1 cellular context compared by ENCODE assay signal in genomic region chr2:240567872-240568677, GRCh38.
TF ChIP-seq lines count a peak whose summit lies in the region.

A gene with protein sequence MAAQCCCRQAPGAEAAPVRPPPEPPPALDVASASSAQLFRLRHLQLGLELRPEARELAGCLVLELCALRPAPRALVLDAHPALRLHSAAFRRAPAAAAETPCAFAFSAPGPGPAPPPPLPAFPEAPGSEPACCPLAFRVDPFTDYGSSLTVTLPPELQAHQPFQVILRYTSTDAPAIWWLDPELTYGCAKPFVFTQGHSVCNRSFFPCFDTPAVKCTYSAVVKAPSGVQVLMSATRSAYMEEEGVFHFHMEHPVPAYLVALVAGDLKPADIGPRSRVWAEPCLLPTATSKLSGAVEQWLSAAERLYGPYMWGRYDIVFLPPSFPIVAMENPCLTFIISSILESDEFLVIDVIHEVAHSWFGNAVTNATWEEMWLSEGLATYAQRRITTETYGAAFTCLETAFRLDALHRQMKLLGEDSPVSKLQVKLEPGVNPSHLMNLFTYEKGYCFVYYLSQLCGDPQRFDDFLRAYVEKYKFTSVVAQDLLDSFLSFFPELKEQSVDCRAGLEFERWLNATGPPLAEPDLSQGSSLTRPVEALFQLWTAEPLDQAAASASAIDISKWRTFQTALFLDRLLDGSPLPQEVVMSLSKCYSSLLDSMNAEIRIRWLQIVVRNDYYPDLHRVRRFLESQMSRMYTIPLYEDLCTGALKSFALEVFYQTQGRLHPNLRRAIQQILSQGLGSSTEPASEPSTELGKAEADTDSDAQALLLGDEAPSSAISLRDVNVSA (plus strand): TSS chr2:240568484. CDS start chr2:240568587, 103 bp downstream.

TF ChIP-seq in HepG2, 621 proteins besides CTCF, POLR2A, EP300 and RAD21 (continued from another document and continues in another):
- TF ChIP-seq, protein P1, sequence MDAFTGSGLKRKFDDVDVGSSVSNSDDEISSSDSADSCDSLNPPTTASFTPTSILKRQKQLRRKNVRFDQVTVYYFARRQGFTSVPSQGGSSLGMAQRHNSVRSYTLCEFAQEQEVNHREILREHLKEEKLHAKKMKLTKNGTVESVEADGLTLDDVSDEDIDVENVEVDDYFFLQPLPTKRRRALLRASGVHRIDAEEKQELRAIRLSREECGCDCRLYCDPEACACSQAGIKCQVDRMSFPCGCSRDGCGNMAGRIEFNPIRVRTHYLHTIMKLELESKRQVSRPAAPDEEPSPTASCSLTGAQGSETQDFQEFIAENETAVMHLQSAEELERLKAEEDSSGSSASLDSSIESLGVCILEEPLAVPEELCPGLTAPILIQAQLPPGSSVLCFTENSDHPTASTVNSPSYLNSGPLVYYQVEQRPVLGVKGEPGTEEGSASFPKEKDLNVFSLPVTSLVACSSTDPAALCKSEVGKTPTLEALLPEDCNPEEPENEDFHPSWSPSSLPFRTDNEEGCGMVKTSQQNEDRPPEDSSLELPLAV (CRISPR knock-in tag; conservative IDR thresholded peaks at IDR 0.05; ENCODE audit: low read depth) = no peak
- TF ChIP-seq PHF8 (CRISPR knock-in tag; IDR thresholded peaks at IDR 0.05) (peak; percentile 49; the same call in 1 of the 2 replicates), NFE2L2 (IDR thresholded peaks at IDR 0.05; ENCODE audit: low read length) (no peak), HNRNPL (IDR thresholded peaks at IDR 0.05; ENCODE audit: low read depth, low read length) (peak; percentile 33; the same call in 1 of the 2 replicates), CHD4 (IDR thresholded peaks at IDR 0.05; ENCODE audit: borderline replicate concordance, low read length) (no peak), FOXO1 (CRISPR knock-in tag; IDR thresholded peaks at IDR 0.05) (no peak), MAF1 (CRISPR knock-in tag; IDR thresholded peaks at IDR 0.05; ENCODE audit: borderline replicate concordance) (no peak), ZNF441 (CRISPR knock-in tag; IDR thresholded peaks at IDR 0.05; ENCODE audit: borderline replicate concordance) (no peak), PLRG1 (conservative IDR thresholded peaks at IDR 0.05) (no peak), TEF (CRISPR knock-in tag; IDR thresholded peaks at IDR 0.05) (no peak), RARA (CRISPR knock-in tag; IDR thresholded peaks at IDR 0.05) (no peak; the same call in 1 of the 2 replicates), ZNF790 (CRISPR knock-in tag; IDR thresholded peaks at IDR 0.05; ENCODE audit: borderline replicate concordance) (no peak), ZNF513 (CRISPR knock-in tag; conservative IDR thresholded peaks at IDR 0.05) (no peak), MED8 (CRISPR knock-in tag; IDR thresholded peaks at IDR 0.05; ENCODE audit: insufficient replicate concordance) (no peak), CAMTA2 (CRISPR knock-in tag; IDR thresholded peaks at IDR 0.05; ENCODE audit: borderline replicate concordance) (no peak), ZNF772 (CRISPR knock-in tag; IDR thresholded peaks at IDR 0.05) (no peak), ZNF749 (CRISPR knock-in tag; IDR thresholded peaks at IDR 0.05; ENCODE audit: borderline replicate concordance) (no peak), ZNF747 (CRISPR knock-in tag; IDR thresholded peaks at IDR 0.05; ENCODE audit: borderline replicate concordance) (no peak; the same call in 1 of the 2 replicates), ZNF256 (CRISPR knock-in tag; conservative IDR thresholded peaks at IDR 0.05) (no peak), PBX2 (CRISPR knock-in tag; IDR thresholded peaks at IDR 0.05) (no peak), SRF (IDR thresholded peaks at IDR 0.05; ENCODE audit: low read depth, low read length) (no peak), RORA (CRISPR knock-in tag; IDR thresholded peaks at IDR 0.05) (no peak), KMT2A (CRISPR knock-in tag; IDR thresholded peaks at IDR 0.05) (no peak), SMAD9 (CRISPR knock-in tag; IDR thresholded peaks at IDR 0.05) (no peak), ZSCAN22 (CRISPR knock-in tag; IDR thresholded peaks at IDR 0.05) (no peak), ZNF12 (CRISPR knock-in tag; IDR thresholded peaks at IDR 0.05) (no peak), XBP1 (CRISPR knock-in tag; IDR thresholded peaks at IDR 0.05) (no peak), ZSCAN21 (CRISPR knock-in tag; IDR thresholded peaks at IDR 0.05; ENCODE audit: borderline replicate concordance) (peak; percentile 85; the same call in 1 of the 2 replicates), GATAD2A (CRISPR knock-in tag; IDR thresholded peaks at IDR 0.05) (0 out of 2 replicates have a peak, but pooled peaks have one; percentile 4), PRPF4 (IDR thresholded peaks at IDR 0.05; ENCODE audit: low read depth, low read length, poor library complexity, severe bottlenecking) (no peak), GLMP (CRISPR knock-in tag; IDR thresholded peaks at IDR 0.05; ENCODE audit: borderline replicate concordance) (no peak), ZNF629 (CRISPR knock-in tag; conservative IDR thresholded peaks at IDR 0.05) (no peak), ZNF333 (CRISPR knock-in tag; IDR thresholded peaks at IDR 0.05; ENCODE audit: borderline replicate concordance) (peak; percentile 45; the same call in 1 of the 2 replicates), RBM22 (optimal IDR thresholded peaks at IDR 0.05; ENCODE audit: low read length) (no peak), ZC3H4 (CRISPR knock-in tag; IDR thresholded peaks at IDR 0.05; ENCODE audit: borderline replicate concordance) (no peak), TBX2 (CRISPR knock-in tag; IDR thresholded peaks at IDR 0.05; ENCODE audit: borderline replicate concordance) (no peak), HNF1B (CRISPR knock-in tag; IDR thresholded peaks at IDR 0.05) (no peak), LRRFIP1 (CRISPR knock-in tag; conservative IDR thresholded peaks at IDR 0.05) (no peak), ZNF180 (CRISPR knock-in tag; IDR thresholded peaks at IDR 0.05; ENCODE audit: borderline replicate concordance, low read depth) (no peak), GATA4 (IDR thresholded peaks at IDR 0.05; ENCODE audit: borderline replicate concordance, low read depth) (no peak), IKZF4 (CRISPR knock-in tag; IDR thresholded peaks at IDR 0.05; ENCODE audit: borderline replicate concordance, low read depth, not compliant biosample characterization) (no peak), ETV6 (CRISPR knock-in tag; conservative IDR thresholded peaks at IDR 0.05) (no peak; the same call in 1 of the 2 replicates), ZNF207 (IDR thresholded peaks at IDR 0.05; ENCODE audit: borderline replicate concordance) (no peak)
- TF ChIP-seq, protein P2, sequence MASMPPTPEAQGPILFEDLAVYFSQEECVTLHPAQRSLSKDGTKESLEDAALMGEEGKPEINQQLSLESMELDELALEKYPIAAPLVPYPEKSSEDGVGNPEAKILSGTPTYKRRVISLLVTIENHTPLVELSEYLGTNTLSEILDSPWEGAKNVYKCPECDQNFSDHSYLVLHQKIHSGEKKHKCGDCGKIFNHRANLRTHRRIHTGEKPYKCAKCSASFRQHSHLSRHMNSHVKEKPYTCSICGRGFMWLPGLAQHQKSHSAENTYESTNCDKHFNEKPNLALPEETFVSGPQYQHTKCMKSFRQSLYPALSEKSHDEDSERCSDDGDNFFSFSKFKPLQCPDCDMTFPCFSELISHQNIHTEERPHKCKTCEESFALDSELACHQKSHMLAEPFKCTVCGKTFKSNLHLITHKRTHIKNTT (CRISPR knock-in tag; IDR thresholded peaks at IDR 0.05) = no peak
- TF ChIP-seq, protein P3, sequence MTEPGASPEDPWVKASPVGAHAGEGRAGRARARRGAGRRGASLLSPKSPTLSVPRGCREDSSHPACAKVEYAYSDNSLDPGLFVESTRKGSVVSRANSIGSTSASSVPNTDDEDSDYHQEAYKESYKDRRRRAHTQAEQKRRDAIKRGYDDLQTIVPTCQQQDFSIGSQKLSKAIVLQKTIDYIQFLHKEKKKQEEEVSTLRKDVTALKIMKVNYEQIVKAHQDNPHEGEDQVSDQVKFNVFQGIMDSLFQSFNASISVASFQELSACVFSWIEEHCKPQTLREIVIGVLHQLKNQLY (CRISPR knock-in tag; IDR thresholded peaks at IDR 0.05) = no peak
- TF ChIP-seq, protein P4, sequence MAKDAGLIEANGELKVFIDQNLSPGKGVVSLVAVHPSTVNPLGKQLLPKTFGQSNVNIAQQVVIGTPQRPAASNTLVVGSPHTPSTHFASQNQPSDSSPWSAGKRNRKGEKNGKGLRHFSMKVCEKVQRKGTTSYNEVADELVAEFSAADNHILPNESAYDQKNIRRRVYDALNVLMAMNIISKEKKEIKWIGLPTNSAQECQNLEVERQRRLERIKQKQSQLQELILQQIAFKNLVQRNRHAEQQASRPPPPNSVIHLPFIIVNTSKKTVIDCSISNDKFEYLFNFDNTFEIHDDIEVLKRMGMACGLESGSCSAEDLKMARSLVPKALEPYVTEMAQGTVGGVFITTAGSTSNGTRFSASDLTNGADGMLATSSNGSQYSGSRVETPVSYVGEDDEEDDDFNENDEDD (CRISPR knock-in tag; IDR thresholded peaks at IDR 0.05; ENCODE audit: borderline replicate concordance) = peak; percentile 19; the same call in 1 of the 2 replicates
- TF ChIP-seq, protein P5, sequence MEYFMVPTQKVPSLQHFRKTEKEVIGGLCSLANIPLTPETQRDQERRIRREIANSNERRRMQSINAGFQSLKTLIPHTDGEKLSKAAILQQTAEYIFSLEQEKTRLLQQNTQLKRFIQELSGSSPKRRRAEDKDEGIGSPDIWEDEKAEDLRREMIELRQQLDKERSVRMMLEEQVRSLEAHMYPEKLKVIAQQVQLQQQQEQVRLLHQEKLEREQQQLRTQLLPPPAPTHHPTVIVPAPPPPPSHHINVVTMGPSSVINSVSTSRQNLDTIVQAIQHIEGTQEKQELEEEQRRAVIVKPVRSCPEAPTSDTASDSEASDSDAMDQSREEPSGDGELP (IDR thresholded peaks at IDR 0.05; ENCODE audit: borderline replicate concordance, low read depth) = no peak
- TF ChIP-seq, protein P6, sequence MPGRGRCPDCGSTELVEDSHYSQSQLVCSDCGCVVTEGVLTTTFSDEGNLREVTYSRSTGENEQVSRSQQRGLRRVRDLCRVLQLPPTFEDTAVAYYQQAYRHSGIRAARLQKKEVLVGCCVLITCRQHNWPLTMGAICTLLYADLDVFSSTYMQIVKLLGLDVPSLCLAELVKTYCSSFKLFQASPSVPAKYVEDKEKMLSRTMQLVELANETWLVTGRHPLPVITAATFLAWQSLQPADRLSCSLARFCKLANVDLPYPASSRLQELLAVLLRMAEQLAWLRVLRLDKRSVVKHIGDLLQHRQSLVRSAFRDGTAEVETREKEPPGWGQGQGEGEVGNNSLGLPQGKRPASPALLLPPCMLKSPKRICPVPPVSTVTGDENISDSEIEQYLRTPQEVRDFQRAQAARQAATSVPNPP (CRISPR knock-in tag; IDR thresholded peaks at IDR 0.05) = no peak
